11 cellular contexts compared by ENCODE assay signal in genomic region chr14:71289536-71289935, GRCh38. TPM values are rescaled to one million over a fixed set of nuclear protein-coding genes. Genes with fewer than 3 reads are reported as not detected.
DNase-seq lines count a peak whose midpoint lies in the region; ATAC-seq and TF ChIP-seq lines count a peak whose summit lies in the region.
"Had no signal": no experiment of that assay in that cellular context is flagged by ENCODE, and none has a peak within 500 bp of the region (broad histone marks: within the 10 kb centered on the region; RNA-seq: fewer than 3 reads in every experiment).

No MANE protein-coding gene starts in this region.

- in situ Hi-C loops in HAP-1 (cut with MboI; ENCODE audit: low sequenced_read_pairs), result no loop called here

- no peak overlapping the region for H3K4me3 ChIP-seq in esophagus (ENCODE audit: low read depth in 1 of 2, low read length in 2 of 2)
- H3K4me3 ChIP-seq in HAP-1, result no peak overlapping the region
- H3K4me3 ChIP-seq in tibial nerve, result no peak overlapping the region

- DNase-seq in HAP-1 (ENCODE audit: low spot score in 2 of 2) (no peak), GOT3 (lab: John Stamatoyannopoulos, UW) (no peak), tibial nerve (ENCODE audit: low spot score in 2 of 2) (no peak)
- DNase-seq: NCI-H1694 treated with DMSO at 0.1 percent for 48 hours, SIG-M5 had no signal

- H3K27ac ChIP-seq in esophagus (ENCODE audit: low read depth in 2 of 2, low read length in 1 of 2) (peak overlapping the region; percentile 17 to 54), tibial nerve (no peak overlapping the region)
- H3K27ac ChIP-seq: parathyroid adenoma had no signal

- 73 to 75% methylated on average over 4 of the region's 4 CpGs for WGBS in esophagus, 2 donors
- WGBS in tibial nerve, 2 donors, result 87 to 98% methylated on average over 4 of the region's 4 CpGs

- ATAC-seq in GM18508 (IDR thresholded peaks at IDR 0.05; ENCODE audit: insufficient read depth, unreplicated experiment) (peak; percentile 68), GM19463 (IDR thresholded peaks at IDR 0.05; ENCODE audit: unreplicated experiment) (peak; percentile 91), HG03520 (IDR thresholded peaks at IDR 0.05; ENCODE audit: unreplicated experiment) (peak; percentile 41), HG03045 (IDR thresholded peaks at IDR 0.05; ENCODE audit: unreplicated experiment) (no peak)

- TF ChIP-seq EP300 in tibial nerve (IDR thresholded peaks at IDR 0.05), result no peak

- no peak for TF ChIP-seq CTCF in tibial nerve (IDR thresholded peaks at IDR 0.05)

- no peak for TF ChIP-seq POLR2A in tibial nerve (IDR thresholded peaks at IDR 0.05)

- H3K4me1 ChIP-seq in esophagus (ENCODE audit: control insufficient read depth in 2 of 2, insufficient read depth in 2 of 2, low read length in 1 of 2) (no peaks in the 10 kb centered on the region), HAP-1 (peaks cover 10% of the 10 kb centered on the region), tibial nerve (peaks cover 0 to 16% (median 3%) of the 10 kb centered on the region in 4 donors)
- H3K4me1 ChIP-seq: parathyroid adenoma had no signal

- H3K36me3 ChIP-seq in esophagus (ENCODE audit: control insufficient read depth in 2 of 2, insufficient read depth in 2 of 2, low read length in 1 of 2) (no peaks in the 10 kb centered on the region), HAP-1 (replicated peaks) (no peaks in the 10 kb centered on the region), tibial nerve (no peaks in the 10 kb centered on the region)

- H3K9me3 ChIP-seq in esophagus (ENCODE audit: control insufficient read depth in 2 of 2, insufficient read depth in 1 of 2, low read depth in 1 of 2, low read length in 1 of 2) (no peaks in the 10 kb centered on the region), HAP-1 (no peaks in the 10 kb centered on the region), tibial nerve (peaks cover 0 to 4% (median 0%) of the 10 kb centered on the region in 4 donors)

- H3K27me3 ChIP-seq in esophagus (ENCODE audit: control insufficient read depth in 1 of 2, insufficient read depth in 2 of 2, low read length in 2 of 2), result no peaks in the 10 kb centered on the region
- no peaks in the 10 kb centered on the region for H3K27me3 ChIP-seq in HAP-1 (ENCODE audit: low read depth)
- no peaks in the 10 kb centered on the region for H3K27me3 ChIP-seq in tibial nerve

RNA-seq across cellular contexts. Expression of gene SIPA1L1, which starts 30.7 kb away (rescaled TPM):
- 10 to 100 TPM; 17.7 to 21.4 TPM for polyA plus RNA-seq in esophagus
- total RNA-seq in tibial nerve, result 10 to 100 TPM; 46.1 to 50.3 (median 49.5) TPM

Comparison
In these comparisons a context has a peak if more than half of its experiments do, and no peak if none do; other contexts are left out.
1. H3K27ac ChIP-seq: peak in esophagus (2 of 2); none in tibial nerve (0 of 4).